Comparison of ENCODE assay signal across 26 cellular contexts in genomic region chr3:123728991-123729390, GRCh38.
"Had no signal": no experiment of that assay in that cellular context is flagged by ENCODE, and none has a peak within 500 bp of the region (broad histone marks: within the 10 kb centered on the region; RNA-seq: fewer than 3 reads in every experiment).

No MANE protein-coding gene starts in this region.

- ATAC-seq: effector memory CD8-positive, alpha-beta T cell; esophagus mucosa; gastroesophageal sphincter; heart left ventricle; left colon; left lung; left ventricle myocardium superior; lower lobe of right lung; naive thymus-derived CD4-positive, alpha-beta T cell had no signal

- H2AFZ ChIP-seq: hepatocyte had no signal

- H3K9me3 Mint-ChIP-seq: dendritic cell treated with granulocyte-macrophage colony-stimulating factor and Interleukin-4, amounts not matched to agents 40 ng/mL and 50 ng/mL, for 4 days; effector memory CD8-positive, alpha-beta T cell; immature natural killer cell; naive thymus-derived CD4-positive, alpha-beta T cell had no signal

- DNase-seq: colonic mucosa; cortex of kidney; effector CD8-positive, alpha-beta T cell; effector memory CD8-positive, alpha-beta T cell; endodermal cell; erythroblast; esophagus squamous epithelium; foreskin fibroblast; heart left ventricle; hypothalamus; immature natural killer cell; islet precursor cell; kidney; kidney glomerular epithelial cell; left colon; left lung; left ventricle myocardium superior; lower lobe of right lung; mesendoderm; midbrain; naive thymus-derived CD4-positive, alpha-beta T cell had no signal

- H3K4me3 ChIP-seq: colonic mucosa, esophagus squamous epithelium, gastroesophageal sphincter, heart left ventricle, hepatocyte, left lung, lower lobe of right lung had no signal

- H3K4me2 ChIP-seq: hepatocyte had no signal

- H3K4me1 Mint-ChIP-seq: endodermal cell; immature natural killer cell; naive thymus-derived CD4-positive, alpha-beta T cell had no signal

- H3K36me3 Mint-ChIP-seq: immature natural killer cell; naive thymus-derived CD4-positive, alpha-beta T cell had no signal

- H3K36me3 ChIP-seq: colonic mucosa, esophagus squamous epithelium, heart left ventricle, left lung, lower lobe of right lung had no signal

- H3K9me3 ChIP-seq: colonic mucosa, esophagus squamous epithelium, gastroesophageal sphincter, heart left ventricle, left lung, lower lobe of right lung had no signal

- H3K27ac ChIP-seq: colonic mucosa, epithelial cell of prostate, esophagus squamous epithelium, gastroesophageal sphincter, heart left ventricle, hepatocyte, left lung, lower lobe of right lung had no signal

- H3K4me3 Mint-ChIP-seq: dendritic cell treated with granulocyte-macrophage colony-stimulating factor and Interleukin-4, amounts not matched to agents 40 ng/mL and 50 ng/mL, for 4 days; effector memory CD8-positive, alpha-beta T cell; endodermal cell; immature natural killer cell; naive thymus-derived CD4-positive, alpha-beta T cell had no signal

- H3K4me1 ChIP-seq: colonic mucosa, esophagus squamous epithelium, gastroesophageal sphincter, left lung, lower lobe of right lung had no signal

- H3K27ac Mint-ChIP-seq: dendritic cell treated with granulocyte-macrophage colony-stimulating factor and Interleukin-4, amounts not matched to agents 40 ng/mL and 50 ng/mL, for 4 days; effector memory CD8-positive, alpha-beta T cell; endodermal cell; immature natural killer cell; naive thymus-derived CD4-positive, alpha-beta T cell had no signal

- H3K27me3 ChIP-seq: colonic mucosa, gastroesophageal sphincter, heart left ventricle, hepatocyte, left lung had no signal
